1 cellular context compared by ENCODE assay signal in the genomic region with DNA sequence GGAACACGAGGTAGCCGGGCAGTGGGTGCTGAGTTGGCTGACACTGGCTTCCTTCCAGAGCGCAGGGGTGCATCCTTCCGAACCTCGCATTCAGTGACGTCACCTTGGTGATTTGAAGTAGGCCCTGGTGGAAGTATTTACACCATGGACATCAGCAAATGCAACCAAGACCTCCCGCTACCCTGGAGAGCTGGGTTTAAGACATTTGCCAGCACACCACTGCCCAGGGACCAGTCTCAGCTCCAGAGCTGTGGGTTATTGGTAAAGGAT.
TF ChIP-seq lines count a peak whose summit lies in the region.

No MANE protein-coding gene starts in this region.

TF ChIP-seq in K562, 482 proteins besides CTCF, POLR2A, EP300 and RAD21:
- TF ChIP-seq, protein P1, sequence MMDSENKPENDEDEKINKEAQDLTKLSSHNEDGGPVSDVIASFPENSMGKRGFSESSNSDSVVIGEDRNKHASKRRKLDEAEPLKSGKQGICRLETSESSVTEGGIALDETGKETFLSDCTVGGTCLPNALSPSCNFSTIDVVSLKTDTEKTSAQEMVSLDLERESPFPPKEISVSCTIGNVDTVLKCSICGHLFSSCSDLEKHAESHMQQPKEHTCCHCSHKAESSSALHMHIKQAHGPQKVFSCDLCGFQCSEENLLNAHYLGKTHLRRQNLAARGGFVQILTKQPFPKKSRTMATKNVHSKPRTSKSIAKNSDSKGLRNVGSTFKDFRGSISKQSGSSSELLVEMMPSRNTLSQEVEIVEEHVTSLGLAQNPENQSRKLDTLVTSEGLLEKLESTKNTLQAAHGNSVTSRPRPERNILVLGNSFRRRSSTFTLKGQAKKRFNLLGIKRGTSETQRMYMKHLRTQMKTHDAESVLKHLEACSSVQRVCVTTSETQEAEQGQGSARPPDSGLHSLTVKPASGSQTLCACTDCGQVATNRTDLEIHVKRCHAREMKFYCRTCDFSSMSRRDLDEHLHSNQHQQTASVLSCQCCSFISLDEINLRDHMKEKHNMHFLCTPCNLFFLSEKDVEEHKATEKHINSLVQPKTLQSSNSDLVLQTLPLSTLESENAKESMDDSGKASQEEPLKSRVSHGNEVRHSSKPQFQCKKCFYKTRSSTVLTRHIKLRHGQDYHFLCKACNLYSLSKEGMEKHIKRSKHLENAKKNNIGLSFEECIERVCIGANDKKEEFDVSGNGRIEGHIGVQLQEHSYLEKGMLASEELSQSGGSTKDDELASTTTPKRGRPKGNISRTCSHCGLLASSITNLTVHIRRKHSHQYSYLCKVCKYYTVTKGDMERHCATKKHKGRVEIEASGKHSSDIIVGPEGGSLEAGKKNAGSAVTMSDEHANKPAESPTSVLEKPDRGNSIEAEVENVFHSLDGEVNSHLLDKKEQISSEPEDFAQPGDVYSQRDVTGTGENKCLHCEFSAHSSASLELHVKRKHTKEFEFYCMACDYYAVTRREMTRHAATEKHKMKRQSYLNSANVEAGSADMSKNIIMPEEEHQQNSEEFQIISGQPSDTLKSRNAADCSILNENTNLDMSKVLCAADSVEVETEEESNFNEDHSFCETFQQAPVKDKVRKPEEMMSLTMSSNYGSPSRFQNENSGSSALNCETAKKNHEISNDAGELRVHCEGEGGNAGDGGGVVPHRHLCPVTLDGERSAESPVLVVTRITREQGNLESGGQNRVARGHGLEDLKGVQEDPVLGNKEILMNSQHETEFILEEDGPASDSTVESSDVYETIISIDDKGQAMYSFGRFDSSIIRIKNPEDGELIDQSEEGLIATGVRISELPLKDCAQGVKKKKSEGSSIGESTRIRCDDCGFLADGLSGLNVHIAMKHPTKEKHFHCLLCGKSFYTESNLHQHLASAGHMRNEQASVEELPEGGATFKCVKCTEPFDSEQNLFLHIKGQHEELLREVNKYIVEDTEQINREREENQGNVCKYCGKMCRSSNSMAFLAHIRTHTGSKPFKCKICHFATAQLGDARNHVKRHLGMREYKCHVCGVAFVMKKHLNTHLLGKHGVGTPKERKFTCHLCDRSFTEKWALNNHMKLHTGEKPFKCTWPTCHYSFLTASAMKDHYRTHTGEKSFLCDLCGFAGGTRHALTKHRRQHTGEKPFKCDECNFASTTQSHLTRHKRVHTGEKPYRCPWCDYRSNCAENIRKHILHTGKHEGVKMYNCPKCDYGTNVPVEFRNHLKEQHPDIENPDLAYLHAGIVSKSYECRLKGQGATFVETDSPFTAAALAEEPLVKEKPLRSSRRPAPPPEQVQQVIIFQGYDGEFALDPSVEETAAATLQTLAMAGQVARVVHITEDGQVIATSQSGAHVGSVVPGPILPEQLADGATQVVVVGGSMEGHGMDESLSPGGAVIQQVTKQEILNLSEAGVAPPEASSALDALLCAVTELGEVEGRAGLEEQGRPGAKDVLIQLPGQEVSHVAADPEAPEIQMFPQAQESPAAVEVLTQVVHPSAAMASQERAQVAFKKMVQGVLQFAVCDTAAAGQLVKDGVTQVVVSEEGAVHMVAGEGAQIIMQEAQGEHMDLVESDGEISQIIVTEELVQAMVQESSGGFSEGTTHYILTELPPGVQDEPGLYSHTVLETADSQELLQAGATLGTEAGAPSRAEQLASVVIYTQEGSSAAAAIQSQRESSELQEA (IDR thresholded peaks at IDR 0.05; ENCODE audit: low read depth) = no peak
- TF ChIP-seq ATF3 (IDR thresholded peaks at IDR 0.05) = peak; percentile 18; the same call in 1 of the 2 replicates
- TF ChIP-seq ATF3 (CRISPR knock-in tag; conservative IDR thresholded peaks at IDR 0.05) = no peak
